In genomic region chr15:49155110-49155833, GRCh38 we compare ENCODE assay signal across 1 cellular context.
A peak's percentile ranks its signal among the peaks of the same experiment; 100 is the strongest.
TF ChIP-seq lines count a peak whose summit lies in the region.

Gene COPS2, minus strand, starts transcription at chr15:49155599. Its CDS starts 21 bp downstream, at chr15:49155578.

TF ChIP-seq in GM23338, 12 proteins besides CTCF, POLR2A, EP300 and RAD21:
- peak; percentile 83 for TF ChIP-seq POLR2AphosphoS5 (IDR thresholded peaks at IDR 0.05; ENCODE audit: low read depth)
- peak; percentile 86 for TF ChIP-seq ETS1 (IDR thresholded peaks at IDR 0.05)
- no peak for TF ChIP-seq NANOG (IDR thresholded peaks at IDR 0.05; ENCODE audit: borderline replicate concordance)
- TF ChIP-seq CREB1 (CRISPR knock-in tag; IDR thresholded peaks at IDR 0.05; ENCODE audit: low read depth) = peak; percentile 85
- 0 out of 2 replicates have a peak, but pooled peaks have one; percentile 28 for TF ChIP-seq ZNF114 (CRISPR knock-in tag; IDR thresholded peaks at IDR 0.05)
